ENCODE assay signal across 9 cellular contexts in genomic region chr2:27959496-27959895, GRCh38.
DNase-seq lines count a peak whose midpoint lies in the region; FAIRE-seq and TF ChIP-seq lines count a peak whose summit lies in the region.
"Had no signal": no experiment of that assay in that cellular context is flagged by ENCODE, and none has a peak within 500 bp of the region (broad histone marks: within the 10 kb centered on the region; RNA-seq: fewer than 3 reads in every experiment).

No MANE protein-coding gene starts in this region.

- no peaks in the 10 kb centered on the region for H3K27me3 Mint-ChIP-seq in activated T-cell treated with anti-CD3 and anti-CD28 coated beads, Interleukin-2, amount 50 U/mL, for 24 hours
- H3K27me3 Mint-ChIP-seq in activated naive CD8-positive, alpha-beta T cell treated with anti-CD3 and anti-CD28 coated beads for 36 hours, result no peaks in the 10 kb centered on the region

- H3K36me3 ChIP-seq in kidney (ENCODE audit: control insufficient read depth in 1 of 2, insufficient read depth in 2 of 2, low read length in 2 of 2) (no peaks in the 10 kb centered on the region), testis (ENCODE audit: low read depth, missing control alignments) (no peaks in the 10 kb centered on the region)

- H3K4me1 ChIP-seq in kidney (ENCODE audit: control insufficient read depth in 1 of 2, insufficient read depth in 1 of 2, low read depth in 1 of 2, low read length in 2 of 2), result peaks cover 2 to 25% of the 10 kb centered on the region in 2 donors
- peaks cover 42% of the 10 kb centered on the region for H3K4me1 ChIP-seq in testis

- no peak overlapping the region for H3K9ac ChIP-seq in kidney (ENCODE audit: low read length in 2 of 2)

- no peak for DNase-seq in activated T-cell treated with anti-CD3 and anti-CD28 coated beads, Interleukin-2, amount 50 U/mL, for 24 hours
- no peak for DNase-seq in activated T-cell treated with anti-CD3 and anti-CD28 coated beads, Interleukin-2, amount 50 U/mL, for 1 hour
- no peak for DNase-seq in activated naive CD8-positive, alpha-beta T cell treated with anti-CD3 and anti-CD28 coated beads for 36 hours
- no peak for DNase-seq in kidney
- peak; percentile 91 for DNase-seq in testis
- DNase-seq in SW480 (ENCODE audit: low spot score), result no peak
- no peak for DNase-seq in HuH-7.5 (ENCODE audit: low spot score)
- no peak for DNase-seq in HuH-7 (ENCODE audit: low spot score)
- DNase-seq: NCI-H1436 had no signal

- WGBS in testis, 2 donors, result 26 to 29% methylated on average over 4 of the region's 4 CpGs

- FAIRE-seq in kidney (lab: Jason Lieb, UNC), result peak; percentile 87

- peak overlapping the region; percentile 53 for H3K4me3 Mint-ChIP-seq in activated T-cell treated with anti-CD3 and anti-CD28 coated beads, Interleukin-2, amount 50 U/mL, for 24 hours
- H3K4me3 Mint-ChIP-seq in activated naive CD8-positive, alpha-beta T cell treated with anti-CD3 and anti-CD28 coated beads for 36 hours, result no peak overlapping the region

- H3K27me3 ChIP-seq in testis, result no peaks in the 10 kb centered on the region

- H3K36me3 Mint-ChIP-seq in activated T-cell treated with anti-CD3 and anti-CD28 coated beads, Interleukin-2, amount 50 U/mL, for 24 hours (ENCODE audit: low read depth), result peaks cover 24% of the 10 kb centered on the region
- H3K36me3 Mint-ChIP-seq in activated naive CD8-positive, alpha-beta T cell treated with anti-CD3 and anti-CD28 coated beads for 36 hours, result peaks cover 29% of the 10 kb centered on the region

- TF ChIP-seq CTCF in kidney (IDR thresholded peaks at IDR 0.05; ENCODE audit: borderline replicate concordance, extremely low read depth, insufficient read depth) (no peak), testis (IDR thresholded peaks at IDR 0.05) (no peak)

- no peak overlapping the region for H3K27ac ChIP-seq in kidney (ENCODE audit: low read depth in 2 of 2, low read length in 2 of 2)
- peak overlapping the region; percentile 69 to 72 for H3K27ac ChIP-seq in testis

- H3K4me3 ChIP-seq in kidney (ENCODE audit: low read length in 2 of 2), result no peak overlapping the region
- no peak overlapping the region for H3K4me3 ChIP-seq in testis

- peaks cover 12% of the 10 kb centered on the region for H3K9me3 Mint-ChIP-seq in activated T-cell treated with anti-CD3 and anti-CD28 coated beads, Interleukin-2, amount 50 U/mL, for 24 hours
- H3K9me3 Mint-ChIP-seq in activated naive CD8-positive, alpha-beta T cell treated with anti-CD3 and anti-CD28 coated beads for 36 hours, result peaks cover 3% of the 10 kb centered on the region

- no peak for TF ChIP-seq POLR2A in testis (IDR thresholded peaks at IDR 0.05)

- peaks cover 0 to 8% of the 10 kb centered on the region in 2 donors for H3K9me3 ChIP-seq in kidney (ENCODE audit: control insufficient read depth in 1 of 2, low read length in 2 of 2)
- no peaks in the 10 kb centered on the region for H3K9me3 ChIP-seq in testis

- H3K27ac Mint-ChIP-seq in activated T-cell treated with anti-CD3 and anti-CD28 coated beads, Interleukin-2, amount 50 U/mL, for 24 hours, result peak overlapping the region; percentile 88
- H3K27ac Mint-ChIP-seq in activated naive CD8-positive, alpha-beta T cell treated with anti-CD3 and anti-CD28 coated beads for 36 hours, result peak overlapping the region; percentile 78

- peaks cover 83% of the 10 kb centered on the region for H3K4me1 Mint-ChIP-seq in activated T-cell treated with anti-CD3 and anti-CD28 coated beads, Interleukin-2, amount 50 U/mL, for 24 hours (ENCODE audit: low read depth)
- H3K4me1 Mint-ChIP-seq in activated naive CD8-positive, alpha-beta T cell treated with anti-CD3 and anti-CD28 coated beads for 36 hours, result peaks cover 63% of the 10 kb centered on the region

- intact Hi-C loops in kidney (cut with DNase I), result no loop called here
- intact Hi-C loops in testis (cut with DNase I; ENCODE audit: low total_unique reads), result loop anchor here (10.0 kb wide), 1 partner anchor 435 kb away; the partner anchor contains the start of gene FOSL2

Comparison
In these comparisons a context has a peak if more than half of its experiments do, and no peak if none do; other contexts are left out.
1. H3K27ac ChIP-seq: peak in testis (2 of 2); none in kidney (0 of 2).